Comparison of ENCODE assay signal across 17 cellular contexts in the genomic region with DNA sequence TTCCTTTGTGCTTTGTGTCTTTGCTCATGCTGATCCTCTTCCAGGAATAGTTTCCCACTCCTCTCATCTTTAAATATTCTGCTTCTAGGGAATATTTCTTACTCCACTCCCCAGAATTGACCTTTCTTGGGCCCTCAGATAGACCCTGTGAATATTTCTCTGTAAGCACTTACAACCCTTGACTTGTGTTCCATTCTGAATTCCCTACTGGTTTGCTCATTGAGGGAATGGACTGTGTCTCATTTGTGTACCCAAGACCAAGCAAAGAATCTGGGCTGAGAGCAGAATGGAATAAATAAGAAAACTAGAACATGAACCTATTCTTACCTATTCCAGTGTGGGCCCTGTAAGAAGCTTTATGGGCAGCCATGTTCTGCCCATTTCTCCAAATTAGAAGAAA.
DNase-seq lines count a peak whose midpoint lies in the region; ATAC-seq and TF ChIP-seq lines count a peak whose summit lies in the region.
"Had no signal": no experiment of that assay in that cellular context is flagged by ENCODE, and none has a peak within 500 bp of the region (broad histone marks: within the 10 kb centered on the region; RNA-seq: fewer than 3 reads in every experiment).

No MANE protein-coding gene starts in this region.

- CTCF ChIA-PET in RWPE1 (lab: Yijun Ruan, JAX), result no interaction called here

- intact Hi-C loops in ascending aorta (cut with DNase I), result no loop called here

- H3K4me3 Mint-ChIP-seq in stimulated activated effector memory CD8-positive, alpha-beta T cell treated with anti-CD3 and anti-CD28 coated beads, Interleukin-12 subunit alpha, Interleukin-12 subunit beta, amount 100 ng/mL, for 72 hours, result no peak overlapping the region
- H3K4me3 Mint-ChIP-seq: activated B cell treated with CpG ODN at 0.5 μM for 24 hours, T-helper 17 cell had no signal

- ATAC-seq in stimulated activated effector memory CD8-positive, alpha-beta T cell treated with anti-CD3 and anti-CD28 coated beads, Interleukin-12 subunit alpha, Interleukin-12 subunit beta, amount 100 ng/mL, for 72 hours, result no peak
- ATAC-seq in HG02610 (IDR thresholded peaks at IDR 0.05; ENCODE audit: unreplicated experiment), result no peak
- ATAC-seq: K562, T-helper 17 cell had no signal

- no peaks in the 10 kb centered on the region for H3K36me3 Mint-ChIP-seq in stimulated activated effector memory CD8-positive, alpha-beta T cell treated with anti-CD3 and anti-CD28 coated beads, Interleukin-12 subunit alpha, Interleukin-12 subunit beta, amount 100 ng/mL, for 72 hours

- peaks cover 10% of the 10 kb centered on the region for H3K4me1 Mint-ChIP-seq in stimulated activated effector memory CD8-positive, alpha-beta T cell treated with anti-CD3 and anti-CD28 coated beads, Interleukin-12 subunit alpha, Interleukin-12 subunit beta, amount 100 ng/mL, for 72 hours
- H3K4me1 Mint-ChIP-seq: activated B cell treated with CpG ODN at 0.5 μM for 24 hours had no signal

- H3K4me3 ChIP-seq in ascending aorta, result no peak overlapping the region
- H3K4me3 ChIP-seq: K562, sigmoid colon had no signal

- DNase-seq in EH (ENCODE audit: low read depth), result peak; percentile 42
- no peak for DNase-seq in ascending aorta (ENCODE audit: low spot score in 2 of 2)
- DNase-seq in stimulated activated effector memory CD8-positive, alpha-beta T cell treated with anti-CD3 and anti-CD28 coated beads, Interleukin-12 subunit alpha, Interleukin-12 subunit beta, amount 100 ng/mL, for 72 hours (ENCODE audit: low spot score in 2 of 2), result no peak
- DNase-seq in RWPE1 (ENCODE audit: low spot score), result no peak
- DNase-seq in activated CD4-positive, CD25-positive, alpha-beta regulatory T cell (lab: John Stamatoyannopoulos, UW), result no peak
- no peak for DNase-seq in SK-N-DZ (ENCODE audit: low spot score)
- DNase-seq: activated B cell treated with CpG ODN at 0.5 μM for 24 hours; activated effector memory CD4-positive, alpha-beta T cell treated with anti-CD3 and anti-CD28 coated beads, Interleukin-2, amount 50 U/mL, for 16 hours; NCI-H1092 treated with DMSO at 0.1 percent for 48 hours; NCI-H2171; nucleus accumbens; RPMI8226; sigmoid colon; T-helper 17 cell had no signal

- H3K4me1 ChIP-seq in ascending aorta, result peaks cover 0 to 20% of the 10 kb centered on the region in 2 donors

- H3K9me3 Mint-ChIP-seq in stimulated activated effector memory CD8-positive, alpha-beta T cell treated with anti-CD3 and anti-CD28 coated beads, Interleukin-12 subunit alpha, Interleukin-12 subunit beta, amount 100 ng/mL, for 72 hours, result peaks cover 4% of the 10 kb centered on the region

- H3K27me3 ChIP-seq in ascending aorta (no peaks in the 10 kb centered on the region), layer of hippocampus (ENCODE audit: control insufficient read depth, insufficient read depth, low read length) (no peaks in the 10 kb centered on the region)
- H3K27me3 ChIP-seq: sigmoid colon had no signal

- POLR2A ChIA-PET in RWPE1 (lab: Yijun Ruan, JAX; ENCODE audit: low non-redundant PET), result no interaction called here

- peak overlapping the region; percentile 79 for H3K27ac Mint-ChIP-seq in stimulated activated effector memory CD8-positive, alpha-beta T cell treated with anti-CD3 and anti-CD28 coated beads, Interleukin-12 subunit alpha, Interleukin-12 subunit beta, amount 100 ng/mL, for 72 hours
- H3K27ac Mint-ChIP-seq: activated B cell treated with CpG ODN at 0.5 μM for 24 hours, T-helper 17 cell had no signal

- no peaks in the 10 kb centered on the region for H3K36me3 ChIP-seq in ascending aorta

- peaks cover 0 to 11% of the 10 kb centered on the region in 2 donors for H3K9me3 ChIP-seq in ascending aorta

- peak overlapping the region; percentile 72 to 74 for H3K27ac ChIP-seq in ascending aorta
- peak overlapping the region; percentile 22 for H3K27ac ChIP-seq in layer of hippocampus (ENCODE audit: low read depth, low read length)
- no peak overlapping the region for H3K27ac ChIP-seq in RWPE1

- no peak for TF ChIP-seq CTCF in ascending aorta (IDR thresholded peaks at IDR 0.05)
- TF ChIP-seq CTCF in RWPE1 (conservative IDR thresholded peaks at IDR 0.05; ENCODE audit: low read depth), result no peak
